ENCODE assay signal across 8 cellular contexts in the genomic region with DNA sequence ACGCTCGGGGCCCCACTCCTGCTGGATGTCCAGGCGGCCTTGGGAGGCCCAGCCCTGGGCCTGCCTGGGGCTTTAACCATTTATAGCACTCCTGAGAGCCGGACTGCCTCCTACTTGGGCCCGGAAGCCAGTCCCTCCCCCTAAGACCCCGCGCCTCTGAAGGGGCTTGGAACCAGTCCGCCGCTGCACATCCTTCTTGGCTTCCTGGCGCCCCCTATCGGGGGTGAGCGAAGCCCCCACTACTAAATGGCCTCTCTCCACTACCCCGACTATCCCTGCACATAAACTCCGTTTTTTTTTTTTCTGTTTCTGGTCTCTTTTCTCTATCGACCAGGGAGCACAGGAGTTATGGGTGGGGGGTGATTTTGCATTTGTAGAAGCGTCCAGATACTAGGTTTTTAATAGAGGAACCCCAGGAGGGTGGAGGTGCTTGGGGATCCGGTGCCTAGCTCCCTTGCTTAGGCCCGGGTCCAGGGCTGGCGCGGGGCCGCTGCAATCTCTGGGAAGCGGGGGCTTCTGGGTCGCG. TPM values are rescaled to one million over a fixed set of nuclear protein-coding genes. Genes with fewer than 3 reads are reported as not detected.
DNase-seq lines count a peak whose midpoint lies in the region; ATAC-seq and TF ChIP-seq lines count a peak whose summit lies in the region.

No MANE protein-coding gene starts in this region.

- H3K4me1 Mint-ChIP-seq in CD8-positive, alpha-beta memory T cell: peaks cover 36 to 62% (median 37%) of the 10 kb centered on the region in 3 donors

- peaks cover 35% of the 10 kb centered on the region for H3K4me1 ChIP-seq in CD8-positive, alpha-beta memory T cell (ENCODE audit: insufficient read depth, low read length)
- peaks cover 33 to 42% of the 10 kb centered on the region in 2 experiments for H3K4me1 ChIP-seq in neutrophil (ENCODE audit: control insufficient read depth in 1 of 2, insufficient read depth in 1 of 2, low read depth in 1 of 2, low read length in 1 of 2)

- no peaks in the 10 kb centered on the region for H3K36me3 Mint-ChIP-seq in CD8-positive, alpha-beta memory T cell

- peaks cover 42 to 53% of the 10 kb centered on the region in 2 donors for H3K27me3 Mint-ChIP-seq in CD8-positive, alpha-beta memory T cell

- POLR2A ChIA-PET in CD8-positive, alpha-beta memory T cell (lab: Charles Lee): interaction anchor here (1.3 kb wide), 1 partner anchor 14 kb away, joined by 3 read pairs; no protein-coding TSS in a partner anchor

- peak overlapping the region; percentile 57 for H3K27ac ChIP-seq in CD8-positive, alpha-beta memory T cell (ENCODE audit: low read depth, low read length)
- H3K27ac ChIP-seq in neutrophil: no peak overlapping the region

- peak overlapping the region; percentile 13 to 83 (median 70) for H3K4me3 Mint-ChIP-seq in CD8-positive, alpha-beta memory T cell

- H3K27me3 ChIP-seq in CD8-positive, alpha-beta memory T cell (ENCODE audit: insufficient read depth, low read length, poor library complexity, severe bottlenecking): peaks cover 60% of the 10 kb centered on the region
- peaks cover 100% of the 10 kb centered on the region for H3K27me3 ChIP-seq in neutrophil

- CTCF ChIA-PET in CD8-positive, alpha-beta memory T cell (lab: Charles Lee): interaction anchor here (1.4 to 12.7 kb wide), 7 partner anchors 8 to 50 kb away, joined by 3 to 80 read pairs (median 9); a partner anchor contains a TSS

- peak; percentile 65 for TF ChIP-seq CTCF in fibroblast of pulmonary artery (IDR thresholded peaks at IDR 0.05; ENCODE audit: low read length, missing control alignments)
- TF ChIP-seq CTCF in neutrophil (IDR thresholded peaks at IDR 0.05): peak; percentile 8

- no peaks in the 10 kb centered on the region for H3K9me3 ChIP-seq in CD8-positive, alpha-beta memory T cell (ENCODE audit: low read length)
- no peaks in the 10 kb centered on the region for H3K9me3 ChIP-seq in neutrophil

- H3K36me3 ChIP-seq in CD8-positive, alpha-beta memory T cell (ENCODE audit: insufficient read depth, low read length): no peaks in the 10 kb centered on the region
- H3K36me3 ChIP-seq in neutrophil: no peaks in the 10 kb centered on the region

- ATAC-seq in HG03108 (IDR thresholded peaks at IDR 0.05; ENCODE audit: unreplicated experiment): peak; percentile 1
- ATAC-seq in GM18498 (IDR thresholded peaks at IDR 0.05; ENCODE audit: unreplicated experiment): no peak

- no peak overlapping the region for H3K27ac Mint-ChIP-seq in CD8-positive, alpha-beta memory T cell

- DNase-seq in CD8-positive, alpha-beta memory T cell: peak in 1 of 5 donors; percentile 31
- DNase-seq in activated CD4-positive, alpha-beta T cell treated with anti-CD3 and anti-CD28 coated beads, Interleukin-2, amount 50 U/mL, for 48 hours: peak; percentile 50 to 61
- no peak for DNase-seq in fibroblast of pulmonary artery (ENCODE audit: low read depth)
- no peak for DNase-seq in NCI-H146 treated with DMSO at 0.1 percent for 48 hours (lab: John Stamatoyannopoulos, UW; ENCODE audit: unreplicated experiment)
- no peak for DNase-seq in mucosa of gallbladder (ENCODE audit: low spot score)

- H3K9me3 Mint-ChIP-seq in CD8-positive, alpha-beta memory T cell: peaks cover 0 to 2% (median 0%) of the 10 kb centered on the region in 5 donors

- peak overlapping the region; percentile 37 for H3K4me3 ChIP-seq in CD8-positive, alpha-beta memory T cell (ENCODE audit: low read length)
- H3K4me3 ChIP-seq in fibroblast of pulmonary artery (replicated peaks; ENCODE audit: low read depth, low read length) (peak overlapping the region; percentile 55), neutrophil (ENCODE audit: low read depth in 1 of 2, low read length in 1 of 2) (peak overlapping the region; percentile 40 to 44)

RNA-seq across cellular contexts. Expression of a gene that starts 0.6 kb away (rescaled TPM):
- total RNA-seq in CD8-positive, alpha-beta memory T cell: 1 to 10 TPM; 2.1 to 2.3 TPM
- 0.91 TPM for polyA plus RNA-seq in CD8-positive, alpha-beta memory T cell
- 79.0 TPM for total RNA-seq in mucosa of gallbladder

RNA-seq across cellular contexts. Expression of a gene that starts 5.2 kb away (rescaled TPM):
- total RNA-seq in CD8-positive, alpha-beta memory T cell: 10 to 100 TPM; 11.6 to 13.3 TPM
- not detected for polyA plus RNA-seq in CD8-positive, alpha-beta memory T cell
- 51.3 TPM for total RNA-seq in mucosa of gallbladder

RNA-seq across cellular contexts. Expression of a gene that starts 9.9 kb away (rescaled TPM):
- total RNA-seq in CD8-positive, alpha-beta memory T cell: 10 to 100 TPM; 10.5 to 14.3 TPM
- polyA plus RNA-seq in CD8-positive, alpha-beta memory T cell: 11.6 TPM
- 24.6 TPM for total RNA-seq in mucosa of gallbladder

RNA-seq across cellular contexts. Expression of a gene that starts 10.0 kb away (rescaled TPM):
- 10 to 100 TPM; 23.8 to 28.7 TPM for total RNA-seq in CD8-positive, alpha-beta memory T cell
- 141 TPM for polyA plus RNA-seq in CD8-positive, alpha-beta memory T cell
- total RNA-seq in mucosa of gallbladder: 38.2 TPM

RNA-seq across cellular contexts. Expression of a gene that starts 14.1 kb away (rescaled TPM):
- 10 to 100 TPM; 15.3 to 15.6 TPM for total RNA-seq in CD8-positive, alpha-beta memory T cell
- 0.68 TPM for polyA plus RNA-seq in CD8-positive, alpha-beta memory T cell
- 68.4 TPM for total RNA-seq in mucosa of gallbladder

Comparison
In these comparisons a context has a peak if more than half of its experiments do, and no peak if none do; other contexts are left out.
1. DNase-seq: peak in activated CD4-positive, alpha-beta T cell treated with anti-CD3 and anti-CD28 coated beads, Interleukin-2, amount 50 U/mL, for 48 hours (2 of 2); none in fibroblast of pulmonary artery (single experiment), NCI-H146 treated with DMSO at 0.1 percent for 48 hours (single experiment) and mucosa of gallbladder (single experiment).
2. RNA of a gene that starts 0.6 kb away (total RNA-seq): 79.0 TPM in mucosa of gallbladder (single experiment); 2.1 to 2.3 TPM in CD8-positive, alpha-beta memory T cell; every median in the first group is over 10 times any median in the second.
3. Peak in every context shown above with its lines, with median percentiles within 50 percentile points of each other: H3K4me3 ChIP-seq.